ENCODE assay signal across 7 cellular contexts in the genomic region with DNA sequence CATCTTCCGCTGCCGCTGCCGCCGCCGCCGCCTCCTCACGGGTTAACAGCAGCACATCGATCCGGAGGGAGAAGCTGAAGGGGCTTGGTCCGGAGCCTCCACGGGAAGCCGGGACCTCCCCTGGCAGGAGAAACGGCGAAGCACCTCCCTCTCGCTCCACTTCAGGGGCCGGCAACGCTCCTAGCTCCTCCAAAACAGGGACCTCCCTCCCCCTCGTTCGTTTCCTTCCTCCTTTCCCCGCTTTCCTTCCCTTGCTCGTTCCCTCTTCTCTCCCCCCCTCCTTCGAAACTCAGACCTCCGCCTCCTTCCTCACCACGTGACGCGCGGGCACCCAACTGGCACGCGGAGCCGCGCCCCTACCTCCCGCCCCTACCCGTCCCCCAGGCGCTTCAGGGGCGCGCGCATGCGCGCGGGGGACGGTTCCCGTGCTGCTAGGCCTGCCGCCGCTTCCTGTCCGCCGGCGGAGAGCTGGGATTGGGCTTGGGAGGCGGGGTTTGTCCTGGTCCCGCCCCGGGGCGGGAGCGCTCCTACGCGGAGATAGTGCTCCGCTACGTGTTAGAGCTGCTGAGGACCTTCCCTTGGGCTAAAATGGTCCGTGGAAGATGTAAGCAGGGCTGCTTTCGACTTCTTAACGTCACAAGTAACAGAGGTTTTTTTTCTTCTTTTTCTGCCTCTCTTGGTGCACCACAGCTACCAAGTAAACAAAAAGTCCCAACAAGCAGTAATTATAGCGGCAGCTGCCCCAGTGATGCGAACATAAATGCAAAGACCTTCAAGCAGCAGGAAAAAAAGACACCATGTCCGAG. TPM values are rescaled to one million over a fixed set of nuclear protein-coding genes. Genes with fewer than 3 reads are reported as not detected.
DNase-seq lines count a peak whose midpoint lies in the region; ATAC-seq, FAIRE-seq and TF ChIP-seq lines count a peak whose summit lies in the region.

A gene with protein sequence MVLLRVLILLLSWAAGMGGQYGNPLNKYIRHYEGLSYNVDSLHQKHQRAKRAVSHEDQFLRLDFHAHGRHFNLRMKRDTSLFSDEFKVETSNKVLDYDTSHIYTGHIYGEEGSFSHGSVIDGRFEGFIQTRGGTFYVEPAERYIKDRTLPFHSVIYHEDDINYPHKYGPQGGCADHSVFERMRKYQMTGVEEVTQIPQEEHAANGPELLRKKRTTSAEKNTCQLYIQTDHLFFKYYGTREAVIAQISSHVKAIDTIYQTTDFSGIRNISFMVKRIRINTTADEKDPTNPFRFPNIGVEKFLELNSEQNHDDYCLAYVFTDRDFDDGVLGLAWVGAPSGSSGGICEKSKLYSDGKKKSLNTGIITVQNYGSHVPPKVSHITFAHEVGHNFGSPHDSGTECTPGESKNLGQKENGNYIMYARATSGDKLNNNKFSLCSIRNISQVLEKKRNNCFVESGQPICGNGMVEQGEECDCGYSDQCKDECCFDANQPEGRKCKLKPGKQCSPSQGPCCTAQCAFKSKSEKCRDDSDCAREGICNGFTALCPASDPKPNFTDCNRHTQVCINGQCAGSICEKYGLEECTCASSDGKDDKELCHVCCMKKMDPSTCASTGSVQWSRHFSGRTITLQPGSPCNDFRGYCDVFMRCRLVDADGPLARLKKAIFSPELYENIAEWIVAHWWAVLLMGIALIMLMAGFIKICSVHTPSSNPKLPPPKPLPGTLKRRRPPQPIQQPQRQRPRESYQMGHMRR (minus strand): TSS at position 176 of the 806 bp plus-strand sequence. CDS start 173 bp downstream, at position 3.

- H3K4me1 ChIP-seq in body of pancreas (peaks cover 17% of the 10 kb centered on the region), gastrocnemius medialis (peaks cover 18 to 35% of the 10 kb centered on the region in 2 donors)

- no peaks in the 10 kb centered on the region for H3K9me3 ChIP-seq in body of pancreas
- no peaks in the 10 kb centered on the region for H3K9me3 ChIP-seq in gastrocnemius medialis

- TF ChIP-seq POLR2A in body of pancreas (IDR thresholded peaks at IDR 0.05) (peak; percentile 60 to 94 (median 93)), gastrocnemius medialis (IDR thresholded peaks at IDR 0.05) (peak; percentile 89 to 97)

- 0% methylated on average over 42 to 59 of the region's 62 CpGs for WGBS in body of pancreas, 2 donors

- FAIRE-seq in TTC549 (lab: Jason Lieb, UNC), result peak; percentile 46

- H3K4me3 ChIP-seq in body of pancreas (peak within 1 kb of the TSS; percentile 84 to 99), gastrocnemius medialis (peak within 1 kb of the TSS; percentile 75 to 98 (median 85))

- H3K36me3 ChIP-seq in body of pancreas (replicated peaks in 1 of 2; ENCODE audit: insufficient read depth in 1 of 2, low read depth in 2 of 2) (no peaks in the 10 kb centered on the region), gastrocnemius medialis (no peaks in the 10 kb centered on the region)

- peak in 1 of 7 experiments; percentile 11 for TF ChIP-seq CTCF in body of pancreas (IDR thresholded peaks at IDR 0.05)
- TF ChIP-seq CTCF in gastrocnemius medialis (IDR thresholded peaks at IDR 0.05 in 4 of 5, conservative IDR thresholded peaks at IDR 0.05 in 1 of 5), result peak in 1 of 5 experiments; percentile 10

- no peaks in the 10 kb centered on the region for H3K27me3 ChIP-seq in body of pancreas
- H3K27me3 ChIP-seq in gastrocnemius medialis, result no peaks in the 10 kb centered on the region

- peak; percentile 91 for DNase-seq in NCI-H2107 treated with DMSO at 0.1 percent for 48 hours (lab: John Stamatoyannopoulos, UW; ENCODE audit: unreplicated experiment)
- peak; percentile 99 for DNase-seq in body of pancreas
- peak; percentile 84 for DNase-seq in iPS DF 4.7 (ENCODE audit: extremely low read depth, low spot score)
- peak; percentile 98 to 99 for DNase-seq in gastrocnemius medialis

- intact Hi-C loops in body of pancreas (cut with DNase I) (no loop called here), gastrocnemius medialis (cut with DNase I; ENCODE audit: low total_unique reads) (loop anchor here (1.0 to 10.0 kb wide), 7 partner anchors 22 to 522 kb away; a partner anchor contains a TSS)

- in situ Hi-C loops in gastrocnemius medialis (cut with MboI; ENCODE audit: low sequenced_read_pairs in 4 of 4), result loop anchor here in 3 of 4 donors (10.0 to 25.0 kb wide), 2 partner anchors 512 to 525 kb away; no protein-coding TSS in a partner anchor

- peak; percentile 82 for ATAC-seq in GM18519 (IDR thresholded peaks at IDR 0.05; ENCODE audit: low FRiP score, unreplicated experiment)
- ATAC-seq in HG03060 (IDR thresholded peaks at IDR 0.05; ENCODE audit: low read depth, unreplicated experiment), result peak; percentile 43
- ATAC-seq in body of pancreas, result peak; percentile 98
- ATAC-seq in gastrocnemius medialis, result peak; percentile 94 to 95

- H3K27ac ChIP-seq in body of pancreas, result peak within 1 kb of the TSS; percentile 90 to 97 (median 94)
- peak within 1 kb of the TSS; percentile 89 to 100 (median 96) for H3K27ac ChIP-seq in gastrocnemius medialis

RNA-seq across cellular contexts. Expression of the gene that starts here (rescaled TPM):
- total RNA-seq in body of pancreas (10 to 100 TPM; 29.1 to 35.6 TPM), gastrocnemius medialis (10 to 100 TPM; 20.1 to 42.5 (median 33.4) TPM)

Comparison
In these comparisons a context has a peak if more than half of its experiments do, and no peak if none do; other contexts are left out.
1. Peak in every context shown above with its lines: DNase-seq, ATAC-seq, H3K4me3 ChIP-seq and H3K27ac ChIP-seq.
2. ATAC-seq: peak in every context shown above with its lines; median percentile 98 in body of pancreas; 94 in gastrocnemius medialis; 82 in GM18519; 43 in HG03060.